ENCODE assay signal across 1 cellular context in genomic region chr12:9697619-9698018, GRCh38.
TF ChIP-seq lines count a peak whose summit lies in the region.

No MANE protein-coding gene starts in this region.

TF ChIP-seq in GM12878, 131 proteins besides CTCF, POLR2A, EP300 and RAD21:
- TF ChIP-seq POLR2AphosphoS2 (IDR thresholded peaks at IDR 0.05; ENCODE audit: low read depth, low read length), result 0 out of 2 replicates have a peak, but pooled peaks have one; percentile 54
- TF ChIP-seq NRF1 (conservative IDR thresholded peaks at IDR 0.05; ENCODE audit: low read depth, low read length), result no peak
